8 cellular contexts compared by ENCODE assay signal in genomic region chr19:19224852-19225494, GRCh38. TPM values are rescaled to one million over a fixed set of nuclear protein-coding genes. Genes with fewer than 3 reads are reported as not detected.
DNase-seq lines count a peak whose midpoint lies in the region; ATAC-seq and TF ChIP-seq lines count a peak whose summit lies in the region.

No MANE protein-coding gene starts in this region.

- H3K4me1 ChIP-seq in PC-9 (replicated peaks; ENCODE audit: insufficient read depth) (no peaks in the 10 kb centered on the region), trophoblast cell (ENCODE audit: control insufficient read depth in 1 of 2, insufficient read depth in 2 of 2, low read length in 2 of 2) (peaks cover 4% of the 10 kb centered on the region in 2 experiments), upper lobe of left lung (peaks cover 0 to 14% (median 8%) of the 10 kb centered on the region in 4 donors)

- no peak overlapping the region for H3K23ac ChIP-seq in trophoblast cell (ENCODE audit: low read length)

- ATAC-seq in CD4-positive, alpha-beta T cell (ENCODE audit: poor library complexity) = peak; percentile 97
- ATAC-seq in HG03159 (IDR thresholded peaks at IDR 0.05; ENCODE audit: unreplicated experiment) (peak; percentile 54), upper lobe of left lung (ENCODE audit: low FRiP score in 2 of 2) (peak; percentile 61 to 71)
- peak; percentile 93 for ATAC-seq in activated T-helper 17 cell treated with anti-CD3 and anti-CD28 coated beads, Interleukin-2, amount 50 U/mL, for 72 hours (replicated peaks)

- H3K4me3 ChIP-seq in PC-9 (peak overlapping the region; percentile 13; the same call in 1 of the 2 replicates), trophoblast cell (ENCODE audit: low read depth, low read length) (peak overlapping the region; percentile 30), upper lobe of left lung (peak overlapping the region; percentile 18 to 52 (median 46))

- peaks cover 9% of the 10 kb centered on the region for H3K27me3 ChIP-seq in CD4-positive, alpha-beta T cell (ENCODE audit: control insufficient read depth, insufficient read depth, low read length)
- H3K27me3 ChIP-seq in PC-9 (ENCODE audit: insufficient read depth, low read depth) = peaks cover 79% of the 10 kb centered on the region
- H3K27me3 ChIP-seq in trophoblast cell (ENCODE audit: insufficient read depth, low read length) = peaks cover 10% of the 10 kb centered on the region
- peaks cover 0 to 13% (median 5%) of the 10 kb centered on the region in 4 donors for H3K27me3 ChIP-seq in upper lobe of left lung

- intact Hi-C loops in CD4-positive, alpha-beta T cell (cut with DNase I, micrococcal nuclease) = loop anchor here (1.0 kb wide), 2 partner anchors 39 to 79 kb away; no protein-coding TSS in a partner anchor
- intact Hi-C loops in PC-9 (cut with micrococcal nuclease; ENCODE audit: unreplicated experiment) = no loop called here

- H3K27ac ChIP-seq in CD4-positive, alpha-beta T cell (ENCODE audit: low read depth, low read length) = no peak overlapping the region
- H3K27ac ChIP-seq in PC-9 (no peak overlapping the region), trophoblast cell (ENCODE audit: low read depth, low read length) (no peak overlapping the region), upper lobe of left lung (no peak overlapping the region)

- no TSS peak for BruUV-seq in PC-9 (replicated peaks; lab: Mats Ljungman, UMichigan)

- TF ChIP-seq EP300 in upper lobe of left lung (IDR thresholded peaks at IDR 0.05) = no peak

- H3K4ac ChIP-seq in trophoblast cell (ENCODE audit: low read depth, low read length) = no peak overlapping the region

- TF ChIP-seq CTCF in CD4-positive, alpha-beta T cell (IDR thresholded peaks at IDR 0.05) = peak; percentile 83
- TF ChIP-seq CTCF in PC-9 (conservative IDR thresholded peaks at IDR 0.05) (peak; percentile 62), upper lobe of left lung (IDR thresholded peaks at IDR 0.05) (peak; percentile 52 to 87 (median 80))

- no peak overlapping the region for H2AFZ ChIP-seq in PC-9
- H2AFZ ChIP-seq in trophoblast cell (ENCODE audit: insufficient read depth, low read length, poor library complexity) = no peak overlapping the region

- H4K20me1 ChIP-seq in PC-9 (ENCODE audit: insufficient read depth) = no peaks in the 10 kb centered on the region

- H3K4me3 Mint-ChIP-seq in CD4-positive, alpha-beta T cell = peak overlapping the region; percentile 67
- H3K4me3 Mint-ChIP-seq in activated T-helper 17 cell treated with anti-CD3 and anti-CD28 coated beads, Interleukin-2, amount 50 U/mL, for 72 hours = peak overlapping the region; percentile 74

- H3K27me3 Mint-ChIP-seq in CD4-positive, alpha-beta T cell = peaks cover 22% of the 10 kb centered on the region
- peaks cover 3% of the 10 kb centered on the region for H3K27me3 Mint-ChIP-seq in activated T-helper 17 cell treated with anti-CD3 and anti-CD28 coated beads, Interleukin-2, amount 50 U/mL, for 72 hours

- no peaks in the 10 kb centered on the region for H3F3A ChIP-seq in PC-9 (ENCODE audit: insufficient read depth, low read depth)

- no peak overlapping the region for H4K91ac ChIP-seq in trophoblast cell (ENCODE audit: low read depth, low read length)

- CTCF ChIA-PET in CD4-positive, alpha-beta T cell (lab: Charles Lee) = interaction anchor here (0.6 to 2.7 kb wide), 9 partner anchors 9 to 1913 kb away, joined by 3 to 15 read pairs (median 3); partner anchors contain the start of genes BORCS8, NR2C2AP and RFXANK
- CTCF ChIA-PET in PC-9 (lab: Charles Lee) = interaction anchor here (0.6 to 1.0 kb wide), 2 partner anchors 22 to 181 kb away, joined by 3 read pairs; partner anchors contain the start of genes GATAD2A and NR2C2AP

- H2BK120ac ChIP-seq in trophoblast cell (ENCODE audit: insufficient read depth, low read length, poor library complexity) = no peak overlapping the region

- H3K9ac ChIP-seq in trophoblast cell (ENCODE audit: low read length) = no peak overlapping the region

- no peaks in the 10 kb centered on the region for H3K9me3 ChIP-seq in CD4-positive, alpha-beta T cell (ENCODE audit: control insufficient read depth, low read length)
- H3K9me3 ChIP-seq in PC-9 (ENCODE audit: insufficient read depth, low read depth) (no peaks in the 10 kb centered on the region), trophoblast cell (ENCODE audit: insufficient read depth, low read depth, low read length) (peaks cover 8% of the 10 kb centered on the region), upper lobe of left lung (no peaks in the 10 kb centered on the region)

- peak; percentile 60 to 80 (median 70) for DNase-seq in CD4-positive, alpha-beta T cell
- DNase-seq in PC-9 (peak; percentile 57 to 76), foreskin melanocyte (peak; percentile 48), trophoblast cell (peak; percentile 42 to 66), upper lobe of left lung (peak; percentile 76 to 94), NCI-H69 (lab: John Stamatoyannopoulos, UW) (no peak)

- H2AK5ac ChIP-seq in trophoblast cell (ENCODE audit: low read length) = no peak overlapping the region

- no peaks in the 10 kb centered on the region for H3K9me2 ChIP-seq in PC-9 (ENCODE audit: insufficient read depth)

- no peak overlapping the region for H3K14ac ChIP-seq in trophoblast cell (ENCODE audit: low read length)

- H4K12ac ChIP-seq in trophoblast cell (ENCODE audit: low read depth, low read length) = no peak overlapping the region

- H3K4me2 ChIP-seq in PC-9 (peak overlapping the region; percentile 52), trophoblast cell (ENCODE audit: low read length) (peak overlapping the region; percentile 60)

- H2BK5ac ChIP-seq in trophoblast cell (ENCODE audit: low read depth, low read length, poor library complexity) = no peak overlapping the region

- no peak overlapping the region for H2BK12ac ChIP-seq in trophoblast cell (ENCODE audit: low read length)

- H3K36me3 Mint-ChIP-seq in CD4-positive, alpha-beta T cell (ENCODE audit: low read depth) = no peaks in the 10 kb centered on the region
- H3K36me3 Mint-ChIP-seq in activated T-helper 17 cell treated with anti-CD3 and anti-CD28 coated beads, Interleukin-2, amount 50 U/mL, for 72 hours (ENCODE audit: low read depth) = no peaks in the 10 kb centered on the region

- no peak for TF ChIP-seq POLR2A in upper lobe of left lung (IDR thresholded peaks at IDR 0.05)

- no CpG with 5 or more reads among the region's 59 CpGs for WGBS in trophoblast cell (ENCODE audit: extremely low coverage, insufficient coverage, insufficient read length)
- 3 to 17% methylated on average over 1 to 17 of the region's 59 CpGs for WGBS in upper lobe of left lung, 2 donors

- no peaks in the 10 kb centered on the region for H3K9me3 Mint-ChIP-seq in CD4-positive, alpha-beta T cell
- no peaks in the 10 kb centered on the region for H3K9me3 Mint-ChIP-seq in activated T-helper 17 cell treated with anti-CD3 and anti-CD28 coated beads, Interleukin-2, amount 50 U/mL, for 72 hours

- POLR2A ChIA-PET in CD4-positive, alpha-beta T cell (lab: Charles Lee) = interaction anchor here (0.9 to 1.0 kb wide), 2 partner anchors 22 to 32 kb away, joined by 3 to 5 read pairs; partner anchors contain the start of genes BORCS8, NR2C2AP and RFXANK
- POLR2A ChIA-PET in PC-9 (lab: Charles Lee; ENCODE audit: unreplicated experiment) = no interaction called here

- no peaks in the 10 kb centered on the region for H3K79me1 ChIP-seq in trophoblast cell (ENCODE audit: low read length)

- no peaks in the 10 kb centered on the region for H3K79me2 ChIP-seq in PC-9 (ENCODE audit: low read depth)
- H3K79me2 ChIP-seq in trophoblast cell (ENCODE audit: control insufficient read depth, insufficient read depth, low read length, poor library complexity) = no peaks in the 10 kb centered on the region

- no peak overlapping the region for H4K8ac ChIP-seq in trophoblast cell (ENCODE audit: low read depth, low read length)

- no peak overlapping the region for H3K18ac ChIP-seq in trophoblast cell (ENCODE audit: low read length)

- H3K4me1 Mint-ChIP-seq in CD4-positive, alpha-beta T cell (ENCODE audit: low read depth) = no peaks in the 10 kb centered on the region
- no peaks in the 10 kb centered on the region for H3K4me1 Mint-ChIP-seq in activated T-helper 17 cell treated with anti-CD3 and anti-CD28 coated beads, Interleukin-2, amount 50 U/mL, for 72 hours

- no peak overlapping the region for H3K27ac Mint-ChIP-seq in CD4-positive, alpha-beta T cell
- H3K27ac Mint-ChIP-seq in activated T-helper 17 cell treated with anti-CD3 and anti-CD28 coated beads, Interleukin-2, amount 50 U/mL, for 72 hours = no peak overlapping the region

- H3K36me3 ChIP-seq in PC-9 (ENCODE audit: low read depth) = no peaks in the 10 kb centered on the region
- H3K36me3 ChIP-seq in trophoblast cell (ENCODE audit: control insufficient read depth in 1 of 2, insufficient read depth in 2 of 2, low read length in 2 of 2) = no peaks in the 10 kb centered on the region
- H3K36me3 ChIP-seq in upper lobe of left lung = no peaks in the 10 kb centered on the region

RNA-seq across cellular contexts. Expression of gene NCAN, which starts 13.2 kb away (rescaled TPM):
- total RNA-seq in CD4-positive, alpha-beta T cell = not detected
- total RNA-seq in PC-9 (2021) (not detected in 2 replicates), upper lobe of left lung (1 to 10 TPM in 1 of 6 donors, not detected in 5; 3.1 TPM)
- total RNA-seq in activated T-helper 17 cell treated with anti-CD3 and anti-CD28 coated beads, Interleukin-2, amount 50 U/mL, for 72 hours = not detected
- 0.01 TPM in 2 replicates for polyA plus RNA-seq in trophoblast cell (2013)

RNA-seq across cellular contexts. Expression of gene NR2C2AP, which starts 21.8 kb away (rescaled TPM):
- 10 to 100 TPM; 10.5 to 11.5 TPM for total RNA-seq in CD4-positive, alpha-beta T cell
- total RNA-seq in PC-9 (2021) (25.7 and 28.7 TPM in 2 replicates), upper lobe of left lung (10 to 100 TPM in 4 of 6 donors, 1 to 10 TPM in 2; 5.2 to 17.0 (median 10.8) TPM)
- total RNA-seq in activated T-helper 17 cell treated with anti-CD3 and anti-CD28 coated beads, Interleukin-2, amount 50 U/mL, for 72 hours = 10 to 100 TPM; 39.5 to 50.9 TPM
- polyA plus RNA-seq in trophoblast cell (2013) = 9.3 and 10.1 TPM in 2 replicates

RNA-seq across cellular contexts. Expression of gene RFXANK, which starts 32.9 kb away (rescaled TPM):
- 10 to 100 TPM; 36.3 to 37.2 TPM for total RNA-seq in CD4-positive, alpha-beta T cell
- total RNA-seq in PC-9 (2021) = 132 and 161 TPM in 2 replicates
- total RNA-seq in activated T-helper 17 cell treated with anti-CD3 and anti-CD28 coated beads, Interleukin-2, amount 50 U/mL, for 72 hours = 10 to 100 TPM; 88.9 to 95.8 TPM
- polyA plus RNA-seq in trophoblast cell (2013) = 108 and 112 TPM in 2 replicates
- 10 to 100 TPM; 39.1 to 79.7 (median 67.3) TPM for total RNA-seq in upper lobe of left lung

RNA-seq across cellular contexts. Expression of gene BORCS8, which starts 33.0 kb away (rescaled TPM):
- 10 to 100 TPM; 12.0 to 15.0 TPM for total RNA-seq in CD4-positive, alpha-beta T cell
- 23.1 and 24.9 TPM in 2 replicates for total RNA-seq in PC-9 (2021)
- 10 to 100 TPM; 14.9 to 28.2 TPM for total RNA-seq in activated T-helper 17 cell treated with anti-CD3 and anti-CD28 coated beads, Interleukin-2, amount 50 U/mL, for 72 hours
- polyA plus RNA-seq in trophoblast cell (2013) = 18.6 and 19.2 TPM in 2 replicates
- total RNA-seq in upper lobe of left lung = 10 to 100 TPM; 10.1 to 55.5 (median 34.0) TPM

RNA-seq across cellular contexts. Expression of gene TM6SF2, which starts 48.1 kb away (rescaled TPM):
- total RNA-seq in CD4-positive, alpha-beta T cell = not detected
- total RNA-seq in PC-9 (2021) (not detected in 2 replicates), upper lobe of left lung (1 to 10 TPM in 1 of 6 donors, under 1 TPM in 2, not detected in 3; 0.30 to 1.0 (median 0.46) TPM)
- not detected for total RNA-seq in activated T-helper 17 cell treated with anti-CD3 and anti-CD28 coated beads, Interleukin-2, amount 50 U/mL, for 72 hours
- 2.8 and 2.9 TPM in 2 replicates for polyA plus RNA-seq in trophoblast cell (2013)
